Comparison of ENCODE assay signal across 9 cellular contexts in the genomic region with DNA sequence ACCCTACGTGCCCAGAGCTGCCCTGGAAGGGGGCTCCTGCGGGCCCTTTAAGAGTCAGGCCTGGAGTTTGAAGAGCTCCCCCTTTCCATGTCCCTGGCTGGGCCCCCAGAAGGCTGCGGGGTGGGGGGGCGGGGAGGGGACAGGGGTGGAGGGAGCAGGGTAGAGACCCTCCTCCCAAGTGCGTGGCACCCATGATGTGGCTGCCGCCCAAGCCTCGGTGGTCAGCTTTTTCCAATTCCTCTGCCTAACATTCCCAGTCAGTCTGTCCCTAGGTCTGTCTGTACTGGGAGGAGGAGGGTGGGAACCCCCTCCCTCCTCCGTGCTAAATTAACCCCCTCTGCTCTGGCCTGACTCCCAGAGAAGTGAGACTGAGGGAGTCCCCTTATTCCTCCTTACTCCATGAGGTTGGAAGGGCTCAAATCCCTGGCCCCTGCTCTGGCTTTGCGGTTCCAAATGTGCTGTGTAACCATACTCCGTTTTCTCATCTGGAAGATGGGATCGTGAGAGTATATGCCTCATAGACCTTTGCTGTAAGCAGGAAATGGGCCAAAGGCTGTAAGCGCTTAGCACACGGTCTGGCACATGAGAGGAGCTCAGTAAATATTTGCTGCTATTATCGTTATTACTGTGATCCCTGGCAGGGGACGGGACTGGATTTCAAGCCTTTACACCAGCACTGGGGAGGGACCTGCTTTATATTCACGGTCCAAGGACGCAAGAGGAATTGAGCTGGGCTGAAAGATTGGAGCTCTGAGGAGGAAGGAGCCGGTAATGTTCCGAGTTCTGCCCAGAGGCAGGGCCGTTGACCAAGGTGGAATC. TPM values are rescaled to one million over a fixed set of nuclear protein-coding genes. Genes with fewer than 3 reads are reported as not detected.
A peak's percentile ranks its signal among the peaks of the same experiment; 100 is the strongest.
DNase-seq lines count a peak whose midpoint lies in the region; ATAC-seq and TF ChIP-seq lines count a peak whose summit lies in the region.
"Had no signal": no experiment of that assay in that cellular context is flagged by ENCODE, and none has a peak within 500 bp of the region (broad histone marks: within the 10 kb centered on the region; RNA-seq: fewer than 3 reads in every experiment).

No MANE protein-coding gene starts in this region.

- POLR2A ChIA-PET in PC-9 (lab: Charles Lee; ENCODE audit: unreplicated experiment), result interaction anchor here (0.6 kb wide), 1 partner anchor 34 kb away, joined by 3 read pairs; no protein-coding TSS in a partner anchor

- no peak overlapping the region for H3K4me3 ChIP-seq in PC-9
- peak overlapping the region; percentile 77 for H3K4me3 ChIP-seq in osteoblast (ENCODE audit: insufficient read depth, low read length)
- H3K4me3 ChIP-seq: lung had no signal

- H2AFZ ChIP-seq in PC-9 (no peak overlapping the region), osteoblast (ENCODE audit: low read length) (peak overlapping the region; percentile 37)

- H3K4me2 ChIP-seq in PC-9 (peak overlapping the region; percentile 35; the same call in 1 of the 2 replicates), osteoblast (ENCODE audit: insufficient read depth, low read length) (peak overlapping the region; percentile 92)

- H3K79me2 ChIP-seq in PC-9 (ENCODE audit: low read depth) (no peaks in the 10 kb centered on the region), osteoblast (ENCODE audit: insufficient read depth, low read length) (peaks cover 29% of the 10 kb centered on the region)

- DNase-seq in EL (peak; percentile 65), PC-9 (no peak), fibroblast of gingiva (ENCODE audit: low read depth) (peak; percentile 77), osteoblast (ENCODE audit: insufficient read length, low spot score, missing footprints) (peak; percentile 90), hippocampal formation (lab: John Stamatoyannopoulos, UW) (no peak), SK-N-DZ (ENCODE audit: low spot score) (no peak), NOMO-1 treated with dmso at 0.1 percent for 144 hours (lab: John Stamatoyannopoulos, UW; ENCODE audit: unreplicated experiment) (no peak)

- H3K36me3 ChIP-seq in PC-9 (ENCODE audit: low read depth) (no peaks in the 10 kb centered on the region), osteoblast (ENCODE audit: insufficient read depth, low read length) (peaks cover 16% of the 10 kb centered on the region)

- H3K27ac ChIP-seq in PC-9 (no peak overlapping the region), osteoblast (ENCODE audit: low read depth, low read length) (peak overlapping the region; percentile 85)

- TF ChIP-seq CTCF in PC-9 (conservative IDR thresholded peaks at IDR 0.05) (no peak), osteoblast (IDR thresholded peaks at IDR 0.05; ENCODE audit: extremely low read depth, low read depth, low read length) (no peak)

- H3K9me3 ChIP-seq in PC-9 (ENCODE audit: insufficient read depth, low read depth) (no peaks in the 10 kb centered on the region), osteoblast (ENCODE audit: low read depth, low read length) (no peaks in the 10 kb centered on the region)

- BruUV-seq in PC-9 (replicated peaks; lab: Mats Ljungman, UMichigan), result no TSS peak

- CTCF ChIA-PET in PC-9 (lab: Charles Lee), result interaction anchor here (0.6 to 1.5 kb wide), 5 partner anchors 11 to 140 kb away, joined by 3 to 9 read pairs (median 6); no protein-coding TSS in a partner anchor

- peaks cover 51% of the 10 kb centered on the region for H3F3A ChIP-seq in PC-9 (ENCODE audit: insufficient read depth, low read depth)

- H4K20me1 ChIP-seq in PC-9 (ENCODE audit: insufficient read depth) (no peaks in the 10 kb centered on the region), osteoblast (ENCODE audit: insufficient read depth, low read length) (no peaks in the 10 kb centered on the region)

- intact Hi-C loops in PC-9 (cut with micrococcal nuclease; ENCODE audit: unreplicated experiment), result loop anchor here (5.0 kb wide), 1 partner anchor 37 kb away; no protein-coding TSS in a partner anchor

- no peaks in the 10 kb centered on the region for H3K9me2 ChIP-seq in PC-9 (ENCODE audit: insufficient read depth)

- ATAC-seq in GM21825 (IDR thresholded peaks at IDR 0.05; ENCODE audit: unreplicated experiment), result no peak

- H3K4me1 ChIP-seq in PC-9 (replicated peaks; ENCODE audit: insufficient read depth) (peaks cover 57% of the 10 kb centered on the region), osteoblast (ENCODE audit: insufficient read depth, low read length) (peaks cover 77% of the 10 kb centered on the region)

- H3K27me3 ChIP-seq in PC-9 (ENCODE audit: insufficient read depth, low read depth) (no peaks in the 10 kb centered on the region), osteoblast (ENCODE audit: insufficient read depth, low read length) (no peaks in the 10 kb centered on the region)

RNA-seq across cellular contexts. Expression of a gene that starts 0.7 kb away (rescaled TPM):
- 3.6 and 4.8 TPM in 2 replicates for total RNA-seq in PC-9 (2021)
- total RNA-seq in osteoblast, result 158 and 197 TPM in 2 replicates
- 3.5 and 5.8 TPM in 2 replicates for polyA plus RNA-seq in SK-N-DZ (2014; cell fraction: cytosol; rRNA removed)
- 70.8 and 89.0 TPM in 2 replicates for polyA plus RNA-seq in SK-N-DZ (2014; cell fraction: nucleus; rRNA removed)

RNA-seq across cellular contexts. Expression of a gene that starts 59.7 kb away (rescaled TPM):
- total RNA-seq in PC-9 (2021) (15.6 and 28.5 TPM in 2 replicates), osteoblast (5.8 and 7.4 TPM in 2 replicates)
- polyA plus RNA-seq in SK-N-DZ (2014; cell fraction: cytosol; rRNA removed), result 4.5 and 6.9 TPM in 2 replicates
- polyA plus RNA-seq in SK-N-DZ (2014; cell fraction: nucleus; rRNA removed), result 15.5 and 24.3 TPM in 2 replicates

RNA-seq across cellular contexts. Expression of a gene that starts 59.8 kb away (rescaled TPM):
- total RNA-seq in PC-9 (2021) (40.3 and 44.5 TPM in 2 replicates), osteoblast (75.7 and 86.5 TPM in 2 replicates)
- polyA plus RNA-seq in SK-N-DZ (2014; cell fraction: cytosol; rRNA removed), result 52.4 and 54.0 TPM in 2 replicates
- polyA plus RNA-seq in SK-N-DZ (2014; cell fraction: nucleus; rRNA removed), result 29.5 and 32.3 TPM in 2 replicates

Comparison
In these comparisons a context has a peak if more than half of its experiments do, and no peak if none do; other contexts are left out.
1. DNase-seq: peak in EL (single experiment), fibroblast of gingiva (single experiment) and osteoblast (single experiment); none in PC-9 (0 of 2), hippocampal formation (0 of 2), SK-N-DZ (single experiment) and NOMO-1 treated with dmso at 0.1 percent for 144 hours (single experiment).
2. RNA of a gene that starts 0.7 kb away (total RNA-seq): 158 to 197 TPM in osteoblast; 3.6 to 4.8 TPM in PC-9; every median in the first group is over 10 times any median in the second.